ENCODE assay signal across 20 cellular contexts in the genomic region with DNA sequence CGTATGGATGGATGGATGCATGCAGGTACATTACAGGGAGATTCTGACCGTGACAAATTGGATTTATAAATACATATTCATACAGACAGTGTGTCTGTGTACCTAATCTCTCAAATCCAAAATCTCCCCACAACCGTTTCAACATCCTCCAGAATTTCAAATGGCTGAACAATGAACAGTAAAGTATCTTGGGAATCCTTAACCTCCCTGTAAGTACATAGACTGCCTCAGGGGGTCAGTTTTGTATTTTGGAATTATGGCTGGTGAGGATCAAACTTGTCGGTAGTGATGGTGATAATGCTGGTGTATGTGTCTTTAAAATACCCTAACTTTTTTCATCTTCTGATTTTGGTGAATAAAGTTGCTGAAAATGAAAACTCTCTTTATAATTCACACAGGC.
A peak's percentile ranks its signal among the peaks of the same experiment; 100 is the strongest.
DNase-seq lines count a peak whose midpoint lies in the region; ATAC-seq and TF ChIP-seq lines count a peak whose summit lies in the region.
"Had no signal": no experiment of that assay in that cellular context is flagged by ENCODE, and none has a peak within 500 bp of the region (broad histone marks: within the 10 kb centered on the region; RNA-seq: fewer than 3 reads in every experiment).

No MANE protein-coding gene starts in this region.

- H3K36me3 ChIP-seq in KMS-11 (ENCODE audit: insufficient read depth) = no peaks in the 10 kb centered on the region
- H3K36me3 ChIP-seq in SK-N-MC (ENCODE audit: insufficient read depth, low read length) = no peaks in the 10 kb centered on the region
- H3K36me3 ChIP-seq: cardiac muscle cell had no signal

- TF ChIP-seq CTCF in KMS-11 (conservative IDR thresholded peaks at IDR 0.05; ENCODE audit: low read depth, low read length) (no peak), osteocyte (IDR thresholded peaks at IDR 0.05) (peak; percentile 28), omental fat pad (IDR thresholded peaks at IDR 0.05) (no peak)

- peak overlapping the region; percentile 27 for H3K27ac Mint-ChIP-seq in osteocyte (ENCODE audit: unreplicated experiment)
- H3K27ac Mint-ChIP-seq: activated T-helper 1 cell treated with anti-CD3 and anti-CD28 coated beads, Interleukin-12 subunit alpha, Interleukin-12 subunit beta, Interleukin-2, Interleukin-4 antibody, amounts not matched to agents 30 ng/mL and 10 ng/mL and 1 ng/mL, durations not matched to agents 14 hours and 24 hours and 36 hours; stimulated activated naive B cell treated with anti-CD40 and anti-IgM and Interleukin-4, amounts not matched to agents 10 μg/mL and 1 μg/mL and 100 μg/mL, for 72 hours; T-helper 17 cell had no signal

- no peaks in the 10 kb centered on the region for H4K20me1 ChIP-seq in KMS-11 (ENCODE audit: insufficient read depth)

- H3K4me3 Mint-ChIP-seq in osteocyte (ENCODE audit: unreplicated experiment) = no peak overlapping the region
- H3K4me3 Mint-ChIP-seq: activated T-helper 1 cell treated with anti-CD3 and anti-CD28 coated beads, Interleukin-12 subunit alpha, Interleukin-12 subunit beta, Interleukin-2, Interleukin-4 antibody, amounts not matched to agents 30 ng/mL and 10 ng/mL and 1 ng/mL, durations not matched to agents 14 hours and 24 hours and 36 hours; T-helper 17 cell had no signal

- H3K4me3 ChIP-seq in KMS-11 (IDR thresholded peaks at IDR 0.05; ENCODE audit: insufficient read depth, low read depth, low read length) (no peak overlapping the region), SK-N-MC (peak overlapping the region; percentile 50)
- H3K4me3 ChIP-seq: cardiac muscle cell, smooth muscle cell, testis had no signal

- H3K27ac ChIP-seq in KMS-11 (no peak overlapping the region), SK-N-MC (peak overlapping the region; percentile 38; the same call in 1 of the 2 replicates)
- H3K27ac ChIP-seq: 22Rv1, cardiac muscle cell, testis had no signal

- no peak for ATAC-seq in HG02840 (IDR thresholded peaks at IDR 0.05; ENCODE audit: low FRiP score, unreplicated experiment)
- ATAC-seq in HG02981 (IDR thresholded peaks at IDR 0.05; ENCODE audit: unreplicated experiment) = no peak
- ATAC-seq in omental fat pad (ENCODE audit: low FRiP score) = no peak
- ATAC-seq: HCT116 had no signal

- H3K36me3 Mint-ChIP-seq in osteocyte (ENCODE audit: unreplicated experiment) = no peaks in the 10 kb centered on the region

- no peaks in the 10 kb centered on the region for H3K27me3 ChIP-seq in KMS-11 (ENCODE audit: insufficient read depth, low read depth)
- H3K27me3 ChIP-seq: testis had no signal

- no peaks in the 10 kb centered on the region for H3K27me3 Mint-ChIP-seq in osteocyte (ENCODE audit: unreplicated experiment)
- H3K27me3 Mint-ChIP-seq: stimulated activated naive B cell treated with anti-CD40 and anti-IgM and Interleukin-4, amounts not matched to agents 10 μg/mL and 1 μg/mL and 100 μg/mL, for 72 hours; T-helper 17 cell had no signal

- DNase-seq in DMS 273 (lab: John Stamatoyannopoulos, UW; ENCODE audit: unreplicated experiment) (peak; percentile 36), DMS 273 treated with DMSO at 0.1 percent for 48 hours (lab: John Stamatoyannopoulos, UW) (no peak), SK-N-MC (ENCODE audit: low read depth, low spot score) (no peak), osteocyte (ENCODE audit: extremely low spot score, unreplicated experiment) (no peak), omental fat pad (ENCODE audit: low spot score) (no peak)
- DNase-seq: activated CD4-positive, alpha-beta T cell treated with anti-CD3 and anti-CD28 coated beads, Interleukin-2, amount 50 U/mL, for 1 hour; activated naive CD4-positive, alpha-beta T cell treated with anti-CD3 and anti-CD28 coated beads, Interleukin-2, amount 50 U/mL, for 16 hours; glutamatergic neuron; Right ventricle myocardium superior; T-helper 17 cell had no signal

- no peak overlapping the region for H2AFZ ChIP-seq in KMS-11 (ENCODE audit: low read depth)

- H3K9ac ChIP-seq in KMS-11 = no peak overlapping the region
- no peak overlapping the region for H3K9ac ChIP-seq in SK-N-MC (ENCODE audit: insufficient read length)

- no peaks in the 10 kb centered on the region for H3K9me3 Mint-ChIP-seq in osteocyte (ENCODE audit: unreplicated experiment)
- H3K9me3 Mint-ChIP-seq: activated T-helper 1 cell treated with anti-CD3 and anti-CD28 coated beads, Interleukin-12 subunit alpha, Interleukin-12 subunit beta, Interleukin-2, Interleukin-4 antibody, amounts not matched to agents 30 ng/mL and 10 ng/mL and 1 ng/mL, durations not matched to agents 14 hours and 24 hours and 36 hours; stimulated activated naive B cell treated with anti-CD40 and anti-IgM and Interleukin-4, amounts not matched to agents 10 μg/mL and 1 μg/mL and 100 μg/mL, for 72 hours had no signal

- no peaks in the 10 kb centered on the region for H3K9me3 ChIP-seq in SK-N-MC (ENCODE audit: low read depth, low read length)
- H3K9me3 ChIP-seq: testis had no signal

- H3K4me2 ChIP-seq in KMS-11 = peak overlapping the region; percentile 26; the same call in 1 of the 2 replicates
- H3K4me2 ChIP-seq: smooth muscle cell had no signal

- H3K79me2 ChIP-seq in KMS-11 (ENCODE audit: insufficient read depth, low read depth) = no peaks in the 10 kb centered on the region

- peaks cover 18% of the 10 kb centered on the region for H3K4me1 ChIP-seq in KMS-11 (ENCODE audit: low read depth, poor library complexity, severe bottlenecking)
- H3K4me1 ChIP-seq: testis had no signal

- H3K4me1 Mint-ChIP-seq in osteocyte (ENCODE audit: unreplicated experiment) = peaks cover 29% of the 10 kb centered on the region
